ENCODE assay signal across 9 cellular contexts in the genomic region with DNA sequence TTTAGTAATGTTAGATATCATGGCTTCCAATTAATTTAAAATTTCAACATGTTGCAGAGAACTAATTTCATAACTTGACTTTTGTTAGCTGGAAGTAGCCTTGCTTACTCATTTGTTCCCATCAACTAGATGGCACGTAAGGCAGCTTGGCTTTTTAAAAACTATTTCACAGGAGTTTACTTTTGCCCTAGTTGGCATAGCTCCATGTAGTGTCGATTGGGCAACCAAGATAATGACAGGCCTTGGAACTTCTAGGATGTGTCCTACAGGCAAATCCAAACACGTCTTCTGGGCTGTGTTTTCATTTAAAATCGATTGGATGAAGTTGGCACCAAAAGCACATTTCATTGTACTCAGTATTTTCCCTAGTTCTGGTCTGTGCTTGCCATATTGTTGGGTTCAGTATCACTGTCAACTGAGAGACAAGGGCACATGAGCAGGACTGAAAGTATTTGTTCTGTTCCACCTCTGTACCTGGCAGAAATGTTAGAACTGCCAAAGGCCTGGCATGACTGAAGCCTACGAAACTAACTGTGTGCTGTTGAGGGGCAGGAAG. TPM values are rescaled to one million over a fixed set of nuclear protein-coding genes. Genes with fewer than 3 reads are reported as not detected.
DNase-seq lines count a peak whose midpoint lies in the region; ATAC-seq and TF ChIP-seq lines count a peak whose summit lies in the region.
"Had no signal": no experiment of that assay in that cellular context is flagged by ENCODE, and none has a peak within 500 bp of the region (broad histone marks: within the 10 kb centered on the region; RNA-seq: fewer than 3 reads in every experiment).

No MANE protein-coding gene starts in this region.

- H3K4me3 Mint-ChIP-seq in WTC11, result no peak overlapping the region
- H3K4me3 Mint-ChIP-seq in activated T-helper 2 cell treated with anti-CD3 and anti-CD28 coated beads, Interferon-gamma antibody, Interleukin-2, Interleukin-4, amounts not matched to agents 10 μg/mL and 5 μg/mL and 100 μg/mL, durations not matched to agents 14 hours and 24 hours and 36 hours (ENCODE audit: low read depth), result no peak overlapping the region
- H3K4me3 Mint-ChIP-seq: stimulated activated naive CD8-positive, alpha-beta T cell treated with anti-CD3 and anti-CD28 coated beads, Interleukin-15, Interleukin-2, amounts not matched to agents 100 ng/mL and 50 ng/mL, for 24 hours had no signal

- TF ChIP-seq EP300 in suprapubic skin (IDR thresholded peaks at IDR 0.05), result peak; percentile 52

- no peak for TF ChIP-seq CTCF in WTC11 (IDR thresholded peaks at IDR 0.05)
- TF ChIP-seq CTCF in suprapubic skin (IDR thresholded peaks at IDR 0.05), result no peak
- TF ChIP-seq CTCF in WERI-Rb-1 (IDR thresholded peaks at IDR 0.05; ENCODE audit: low read depth, low read length), result no peak

- H3K4me1 ChIP-seq in suprapubic skin, result peaks cover 42% of the 10 kb centered on the region

- H3K4me3 ChIP-seq in suprapubic skin (no peak overlapping the region), WERI-Rb-1 (ENCODE audit: low read depth, low read length) (no peak overlapping the region)

- no peak for TF ChIP-seq POLR2A in suprapubic skin (IDR thresholded peaks at IDR 0.05)

- ATAC-seq in WTC11 (no peak), left ventricle myocardium superior (peak; percentile 93)

- WGBS in suprapubic skin, result 15% methylated on average over 5 of the region's 5 CpGs

- H3K36me3 ChIP-seq in suprapubic skin (peaks cover 15% of the 10 kb centered on the region), WERI-Rb-1 (peaks cover 7% of the 10 kb centered on the region)

- no peaks in the 10 kb centered on the region for H3K4me1 Mint-ChIP-seq in WTC11
- peaks cover 25% of the 10 kb centered on the region for H3K4me1 Mint-ChIP-seq in activated T-helper 2 cell treated with anti-CD3 and anti-CD28 coated beads, Interferon-gamma antibody, Interleukin-2, Interleukin-4, amounts not matched to agents 10 μg/mL and 5 μg/mL and 100 μg/mL, durations not matched to agents 14 hours and 24 hours and 36 hours (ENCODE audit: low read depth)

- no peak overlapping the region for H3K27ac Mint-ChIP-seq in WTC11
- H3K27ac Mint-ChIP-seq in activated T-helper 2 cell treated with anti-CD3 and anti-CD28 coated beads, Interferon-gamma antibody, Interleukin-2, Interleukin-4, amounts not matched to agents 10 μg/mL and 5 μg/mL and 100 μg/mL, durations not matched to agents 14 hours and 24 hours and 36 hours, result no peak overlapping the region
- H3K27ac Mint-ChIP-seq: stimulated activated naive CD8-positive, alpha-beta T cell treated with anti-CD3 and anti-CD28 coated beads, Interleukin-15, Interleukin-2, amounts not matched to agents 100 ng/mL and 50 ng/mL, for 24 hours had no signal

- peak; percentile 74 for DNase-seq in HS-5 (ENCODE audit: low read depth)
- no peak for DNase-seq in WTC11 (ENCODE audit: low spot score)
- no peak for DNase-seq in left ventricle myocardium superior
- DNase-seq in suprapubic skin (ENCODE audit: low spot score in 2 of 2), result peak in 1 of 2 donors; percentile 86
- DNase-seq in WERI-Rb-1, result no peak
- no peak for DNase-seq in SKM-1 (lab: John Stamatoyannopoulos, UW; ENCODE audit: unreplicated experiment)
- no peak for DNase-seq in activated T-helper 2 cell treated with anti-CD3 and anti-CD28 coated beads, Interferon-gamma antibody, Interleukin-2, Interleukin-4, amounts not matched to agents 10 μg/mL and 5 μg/mL and 100 μg/mL, durations not matched to agents 14 hours and 24 hours and 36 hours (ENCODE audit: low spot score)
- DNase-seq in RKO (ENCODE audit: low spot score), result no peak

- peaks cover 22% of the 10 kb centered on the region for H3K36me3 Mint-ChIP-seq in WTC11
- peaks cover 49% of the 10 kb centered on the region for H3K36me3 Mint-ChIP-seq in activated T-helper 2 cell treated with anti-CD3 and anti-CD28 coated beads, Interferon-gamma antibody, Interleukin-2, Interleukin-4, amounts not matched to agents 10 μg/mL and 5 μg/mL and 100 μg/mL, durations not matched to agents 14 hours and 24 hours and 36 hours (ENCODE audit: low read depth)

- H3K9me3 ChIP-seq in suprapubic skin (no peaks in the 10 kb centered on the region), WERI-Rb-1 (ENCODE audit: severe bottlenecking) (no peaks in the 10 kb centered on the region)

- POLR2A ChIA-PET in WTC11 (lab: Charles Lee), result no interaction called here

- intact Hi-C loops in left ventricle myocardium superior (cut with micrococcal nuclease), result no loop called here
- intact Hi-C loops in activated T-helper 2 cell treated with anti-CD3 and anti-CD28 coated beads, Interferon-gamma antibody, Interleukin-2, Interleukin-4, amounts not matched to agents 10 μg/mL and 5 μg/mL and 100 μg/mL, durations not matched to agents 14 hours and 24 hours and 36 hours (cut with micrococcal nuclease), result no loop called here

- H3K9me3 Mint-ChIP-seq in WTC11, result no peaks in the 10 kb centered on the region
- no peaks in the 10 kb centered on the region for H3K9me3 Mint-ChIP-seq in activated T-helper 2 cell treated with anti-CD3 and anti-CD28 coated beads, Interferon-gamma antibody, Interleukin-2, Interleukin-4, amounts not matched to agents 10 μg/mL and 5 μg/mL and 100 μg/mL, durations not matched to agents 14 hours and 24 hours and 36 hours
- H3K9me3 Mint-ChIP-seq: stimulated activated naive CD8-positive, alpha-beta T cell treated with anti-CD3 and anti-CD28 coated beads, Interleukin-15, Interleukin-2, amounts not matched to agents 100 ng/mL and 50 ng/mL, for 24 hours had no signal

- H3K27me3 ChIP-seq in suprapubic skin, result no peaks in the 10 kb centered on the region
- H3K27me3 ChIP-seq in WERI-Rb-1 (ENCODE audit: insufficient read depth, low read depth, severe bottlenecking), result no peaks in the 10 kb centered on the region

- CTCF ChIA-PET in WTC11 (lab: Charles Lee), result no interaction called here

- H3K27me3 Mint-ChIP-seq in WTC11 (ENCODE audit: low read depth), result no peaks in the 10 kb centered on the region
- H3K27me3 Mint-ChIP-seq in activated T-helper 2 cell treated with anti-CD3 and anti-CD28 coated beads, Interferon-gamma antibody, Interleukin-2, Interleukin-4, amounts not matched to agents 10 μg/mL and 5 μg/mL and 100 μg/mL, durations not matched to agents 14 hours and 24 hours and 36 hours (ENCODE audit: low read depth), result no peaks in the 10 kb centered on the region
- H3K27me3 Mint-ChIP-seq: stimulated activated naive CD8-positive, alpha-beta T cell treated with anti-CD3 and anti-CD28 coated beads, Interleukin-15, Interleukin-2, amounts not matched to agents 100 ng/mL and 50 ng/mL, for 24 hours had no signal

- H3K27ac ChIP-seq in suprapubic skin, result peak overlapping the region; percentile 78
- H3K27ac ChIP-seq in WERI-Rb-1, result no peak overlapping the region

TF ChIP-seq in WTC11, 78 proteins besides CTCF, POLR2A, EP300 and RAD21:
- TF ChIP-seq TCF7 (CRISPR knock-in tag; IDR thresholded peaks at IDR 0.05; ENCODE audit: low read depth) (no peak), ZNF232 (CRISPR knock-in tag; IDR thresholded peaks at IDR 0.05) (no peak), TEAD4 (CRISPR knock-in tag; IDR thresholded peaks at IDR 0.05) (no peak), GABPB1 (CRISPR knock-in tag; IDR thresholded peaks at IDR 0.05) (peak; percentile 68), FOXP1 (CRISPR knock-in tag; IDR thresholded peaks at IDR 0.05; ENCODE audit: borderline replicate concordance) (no peak), ZNF416 (CRISPR knock-in tag; IDR thresholded peaks at IDR 0.05) (no peak), NFATC4 (CRISPR knock-in tag; IDR thresholded peaks at IDR 0.05) (no peak)
- TF ChIP-seq, protein P1, sequence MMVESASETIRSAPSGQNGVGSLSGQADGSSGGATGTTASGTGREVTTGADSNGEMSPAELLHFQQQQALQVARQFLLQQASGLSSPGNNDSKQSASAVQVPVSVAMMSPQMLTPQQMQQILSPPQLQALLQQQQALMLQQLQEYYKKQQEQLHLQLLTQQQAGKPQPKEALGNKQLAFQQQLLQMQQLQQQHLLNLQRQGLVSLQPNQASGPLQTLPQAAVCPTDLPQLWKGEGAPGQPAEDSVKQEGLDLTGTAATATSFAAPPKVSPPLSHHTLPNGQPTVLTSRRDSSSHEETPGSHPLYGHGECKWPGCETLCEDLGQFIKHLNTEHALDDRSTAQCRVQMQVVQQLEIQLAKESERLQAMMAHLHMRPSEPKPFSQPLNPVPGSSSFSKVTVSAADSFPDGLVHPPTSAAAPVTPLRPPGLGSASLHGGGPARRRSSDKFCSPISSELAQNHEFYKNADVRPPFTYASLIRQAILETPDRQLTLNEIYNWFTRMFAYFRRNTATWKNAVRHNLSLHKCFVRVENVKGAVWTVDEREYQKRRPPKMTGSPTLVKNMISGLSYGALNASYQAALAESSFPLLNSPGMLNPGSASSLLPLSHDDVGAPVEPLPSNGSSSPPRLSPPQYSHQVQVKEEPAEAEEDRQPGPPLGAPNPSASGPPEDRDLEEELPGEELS (CRISPR knock-in tag; IDR thresholded peaks at IDR 0.05), result no peak
- TF ChIP-seq, protein P2, sequence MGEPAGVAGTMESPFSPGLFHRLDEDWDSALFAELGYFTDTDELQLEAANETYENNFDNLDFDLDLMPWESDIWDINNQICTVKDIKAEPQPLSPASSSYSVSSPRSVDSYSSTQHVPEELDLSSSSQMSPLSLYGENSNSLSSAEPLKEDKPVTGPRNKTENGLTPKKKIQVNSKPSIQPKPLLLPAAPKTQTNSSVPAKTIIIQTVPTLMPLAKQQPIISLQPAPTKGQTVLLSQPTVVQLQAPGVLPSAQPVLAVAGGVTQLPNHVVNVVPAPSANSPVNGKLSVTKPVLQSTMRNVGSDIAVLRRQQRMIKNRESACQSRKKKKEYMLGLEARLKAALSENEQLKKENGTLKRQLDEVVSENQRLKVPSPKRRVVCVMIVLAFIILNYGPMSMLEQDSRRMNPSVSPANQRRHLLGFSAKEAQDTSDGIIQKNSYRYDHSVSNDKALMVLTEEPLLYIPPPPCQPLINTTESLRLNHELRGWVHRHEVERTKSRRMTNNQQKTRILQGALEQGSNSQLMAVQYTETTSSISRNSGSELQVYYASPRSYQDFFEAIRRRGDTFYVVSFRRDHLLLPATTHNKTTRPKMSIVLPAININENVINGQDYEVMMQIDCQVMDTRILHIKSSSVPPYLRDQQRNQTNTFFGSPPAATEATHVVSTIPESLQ (CRISPR knock-in tag; IDR thresholded peaks at IDR 0.05), result no peak

RNA-seq across cellular contexts. Expression of a gene that starts 29.4 kb away (rescaled TPM):
- total RNA-seq in WTC11 (2021) (59.8 to 64.5 TPM (median 60.7 TPM) in 3 replicates), left ventricle myocardium superior (1,919 TPM), suprapubic skin (100 to 1,000 TPM in 3 of 4 donors, 10 to 100 TPM in 1; 94.7 to 223 (median 119) TPM)
- 104 and 108 TPM in 2 replicates for total RNA-seq in activated T-helper 2 cell treated with anti-CD3 and anti-CD28 coated beads, Interferon-gamma antibody, Interleukin-2, Interleukin-4, amounts not matched to agents 10 μg/mL and 5 μg/mL and 100 μg/mL, durations not matched to agents 14 hours and 24 hours and 36 hours

RNA-seq across cellular contexts. Expression of a gene that starts 29.7 kb away (rescaled TPM):
- 118 to 123 TPM (median 121 TPM) in 3 replicates for total RNA-seq in WTC11 (2021)
- total RNA-seq in left ventricle myocardium superior, result 800 TPM
- total RNA-seq in suprapubic skin, result 100 to 1,000 TPM; 120 to 145 (median 131) TPM
- 134 and 137 TPM in 2 replicates for total RNA-seq in activated T-helper 2 cell treated with anti-CD3 and anti-CD28 coated beads, Interferon-gamma antibody, Interleukin-2, Interleukin-4, amounts not matched to agents 10 μg/mL and 5 μg/mL and 100 μg/mL, durations not matched to agents 14 hours and 24 hours and 36 hours
